8 cellular contexts compared by ENCODE assay signal in genomic region chr20:32945710-32946221, GRCh38. TPM values are rescaled to one million over a fixed set of nuclear protein-coding genes. Genes with fewer than 3 reads are reported as not detected.
A peak's percentile ranks its signal among the peaks of the same experiment; 100 is the strongest.
DNase-seq lines count a peak whose midpoint lies in the region; ATAC-seq and TF ChIP-seq lines count a peak whose summit lies in the region.

No MANE protein-coding gene starts in this region.

- no peaks in the 10 kb centered on the region for H3K9me3 Mint-ChIP-seq in activated CD8-positive, alpha-beta memory T cell treated with anti-CD3 and anti-CD28 coated beads, Interleukin-2, amount 10 ng/mL, durations not matched to agents 7 days and 5 days (ENCODE audit: low read depth)
- H3K9me3 Mint-ChIP-seq in activated T-helper 17 cell treated with anti-CD3 and anti-CD28 coated beads, Interleukin-2, amount 50 U/mL, for 72 hours = no peaks in the 10 kb centered on the region

- peaks cover 2% of the 10 kb centered on the region for H3K27me3 Mint-ChIP-seq in activated CD8-positive, alpha-beta memory T cell treated with anti-CD3 and anti-CD28 coated beads, Interleukin-2, amount 10 ng/mL, durations not matched to agents 7 days and 5 days
- no peaks in the 10 kb centered on the region for H3K27me3 Mint-ChIP-seq in activated T-helper 17 cell treated with anti-CD3 and anti-CD28 coated beads, Interleukin-2, amount 50 U/mL, for 72 hours

- no peak for DNase-seq in activated CD8-positive, alpha-beta memory T cell treated with anti-CD3 and anti-CD28 coated beads, Interleukin-2, amount 10 ng/mL, durations not matched to agents 7 days and 5 days
- no peak for DNase-seq in activated CD8-positive, alpha-beta memory T cell treated with anti-CD3 and anti-CD28 coated beads, Interleukin-2, amount 50 U/mL, for 4 hours
- DNase-seq in NB4 (ENCODE audit: low read depth) = peak; percentile 52
- DNase-seq in left lobe of liver (ENCODE audit: low spot score) = no peak
- DNase-seq in UCSD-AML1 (lab: John Stamatoyannopoulos, UW; ENCODE audit: unreplicated experiment) = no peak
- DNase-seq in effector CD4-positive, alpha-beta T cell = no peak

- no peak for TF ChIP-seq POLR2A in NB4 (IDR thresholded peaks at IDR 0.05; ENCODE audit: extremely low read depth, insufficient read length)

- TF ChIP-seq CTCF in NB4 (IDR thresholded peaks at IDR 0.05; ENCODE audit: low read depth, low read length) = peak; percentile 56

- ATAC-seq in activated CD8-positive, alpha-beta memory T cell treated with anti-CD3 and anti-CD28 coated beads, Interleukin-2, amount 10 ng/mL, durations not matched to agents 7 days and 5 days = peak; percentile 93
- peak; percentile 82 for ATAC-seq in activated T-helper 17 cell treated with anti-CD3 and anti-CD28 coated beads, Interleukin-2, amount 50 U/mL, for 72 hours (replicated peaks)
- peak; percentile 37 for ATAC-seq in left lobe of liver
- no peak for ATAC-seq in HG03097 (IDR thresholded peaks at IDR 0.05; ENCODE audit: low FRiP score, unreplicated experiment)

- H3K36me3 Mint-ChIP-seq in activated CD8-positive, alpha-beta memory T cell treated with anti-CD3 and anti-CD28 coated beads, Interleukin-2, amount 10 ng/mL, durations not matched to agents 7 days and 5 days = no peaks in the 10 kb centered on the region
- H3K36me3 Mint-ChIP-seq in activated T-helper 17 cell treated with anti-CD3 and anti-CD28 coated beads, Interleukin-2, amount 50 U/mL, for 72 hours (ENCODE audit: low read depth) = no peaks in the 10 kb centered on the region

- H3K4me1 Mint-ChIP-seq in activated CD8-positive, alpha-beta memory T cell treated with anti-CD3 and anti-CD28 coated beads, Interleukin-2, amount 10 ng/mL, durations not matched to agents 7 days and 5 days = peaks cover 15% of the 10 kb centered on the region
- peaks cover 24% of the 10 kb centered on the region for H3K4me1 Mint-ChIP-seq in activated T-helper 17 cell treated with anti-CD3 and anti-CD28 coated beads, Interleukin-2, amount 50 U/mL, for 72 hours

- H3K4me3 Mint-ChIP-seq in activated CD8-positive, alpha-beta memory T cell treated with anti-CD3 and anti-CD28 coated beads, Interleukin-2, amount 10 ng/mL, durations not matched to agents 7 days and 5 days = no peak overlapping the region
- peak overlapping the region; percentile 62 for H3K4me3 Mint-ChIP-seq in activated T-helper 17 cell treated with anti-CD3 and anti-CD28 coated beads, Interleukin-2, amount 50 U/mL, for 72 hours

- H3K4me3 ChIP-seq in NB4 (ENCODE audit: low read depth, low read length) = no peak overlapping the region

- CTCF ChIA-PET in activated CD8-positive, alpha-beta memory T cell treated with anti-CD3 and anti-CD28 coated beads, Interleukin-2, amount 10 ng/mL, durations not matched to agents 7 days and 5 days (lab: Charles Lee) = interaction anchor here (0.7 to 4.7 kb wide), 24 partner anchors 9 to 272 kb away, joined by 3 to 26 read pairs (median 5); partner anchors contain the start of genes BPIFB4, C20orf203 and SUN5

- peak overlapping the region; percentile 76 for H3K27ac Mint-ChIP-seq in activated CD8-positive, alpha-beta memory T cell treated with anti-CD3 and anti-CD28 coated beads, Interleukin-2, amount 10 ng/mL, durations not matched to agents 7 days and 5 days
- H3K27ac Mint-ChIP-seq in activated T-helper 17 cell treated with anti-CD3 and anti-CD28 coated beads, Interleukin-2, amount 50 U/mL, for 72 hours = peak overlapping the region; percentile 68

RNA-seq across cellular contexts. Expression of gene SUN5, which starts 58.5 kb away (rescaled TPM):
- not detected for total RNA-seq in activated CD8-positive, alpha-beta memory T cell treated with anti-CD3 and anti-CD28 coated beads, Interleukin-2, amount 10 ng/mL, durations not matched to agents 7 days and 5 days
- total RNA-seq in activated T-helper 17 cell treated with anti-CD3 and anti-CD28 coated beads, Interleukin-2, amount 50 U/mL, for 72 hours = not detected
- total RNA-seq in left lobe of liver = not detected
